1 cellular context compared by ENCODE assay signal in genomic region chr9:93827545-93828330, GRCh38.
TF ChIP-seq lines count a peak whose summit lies in the region.

No MANE protein-coding gene starts in this region.

TF ChIP-seq in GM23338, 12 proteins besides CTCF, POLR2A, EP300 and RAD21 (continued from another document):
- TF ChIP-seq, protein P1, sequence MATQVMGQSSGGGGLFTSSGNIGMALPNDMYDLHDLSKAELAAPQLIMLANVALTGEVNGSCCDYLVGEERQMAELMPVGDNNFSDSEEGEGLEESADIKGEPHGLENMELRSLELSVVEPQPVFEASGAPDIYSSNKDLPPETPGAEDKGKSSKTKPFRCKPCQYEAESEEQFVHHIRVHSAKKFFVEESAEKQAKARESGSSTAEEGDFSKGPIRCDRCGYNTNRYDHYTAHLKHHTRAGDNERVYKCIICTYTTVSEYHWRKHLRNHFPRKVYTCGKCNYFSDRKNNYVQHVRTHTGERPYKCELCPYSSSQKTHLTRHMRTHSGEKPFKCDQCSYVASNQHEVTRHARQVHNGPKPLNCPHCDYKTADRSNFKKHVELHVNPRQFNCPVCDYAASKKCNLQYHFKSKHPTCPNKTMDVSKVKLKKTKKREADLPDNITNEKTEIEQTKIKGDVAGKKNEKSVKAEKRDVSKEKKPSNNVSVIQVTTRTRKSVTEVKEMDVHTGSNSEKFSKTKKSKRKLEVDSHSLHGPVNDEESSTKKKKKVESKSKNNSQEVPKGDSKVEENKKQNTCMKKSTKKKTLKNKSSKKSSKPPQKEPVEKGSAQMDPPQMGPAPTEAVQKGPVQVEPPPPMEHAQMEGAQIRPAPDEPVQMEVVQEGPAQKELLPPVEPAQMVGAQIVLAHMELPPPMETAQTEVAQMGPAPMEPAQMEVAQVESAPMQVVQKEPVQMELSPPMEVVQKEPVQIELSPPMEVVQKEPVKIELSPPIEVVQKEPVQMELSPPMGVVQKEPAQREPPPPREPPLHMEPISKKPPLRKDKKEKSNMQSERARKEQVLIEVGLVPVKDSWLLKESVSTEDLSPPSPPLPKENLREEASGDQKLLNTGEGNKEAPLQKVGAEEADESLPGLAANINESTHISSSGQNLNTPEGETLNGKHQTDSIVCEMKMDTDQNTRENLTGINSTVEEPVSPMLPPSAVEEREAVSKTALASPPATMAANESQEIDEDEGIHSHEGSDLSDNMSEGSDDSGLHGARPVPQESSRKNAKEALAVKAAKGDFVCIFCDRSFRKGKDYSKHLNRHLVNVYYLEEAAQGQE (IDR thresholded peaks at IDR 0.05; ENCODE audit: unreplicated experiment), result no peak
- TF ChIP-seq ZNF331 (CRISPR knock-in tag; IDR thresholded peaks at IDR 0.05; ENCODE audit: low read depth) (no peak), STAT1 (IDR thresholded peaks at IDR 0.05; ENCODE audit: unreplicated experiment) (no peak), ZNF114 (CRISPR knock-in tag; IDR thresholded peaks at IDR 0.05) (no peak), POLR2AphosphoS5 (IDR thresholded peaks at IDR 0.05; ENCODE audit: low read depth) (no peak; the same call in 1 of the 2 replicates), CREB1 (CRISPR knock-in tag; IDR thresholded peaks at IDR 0.05; ENCODE audit: low read depth) (no peak), JUNB (IDR thresholded peaks at IDR 0.05; ENCODE audit: unreplicated experiment) (no peak)
- TF ChIP-seq, protein P2, sequence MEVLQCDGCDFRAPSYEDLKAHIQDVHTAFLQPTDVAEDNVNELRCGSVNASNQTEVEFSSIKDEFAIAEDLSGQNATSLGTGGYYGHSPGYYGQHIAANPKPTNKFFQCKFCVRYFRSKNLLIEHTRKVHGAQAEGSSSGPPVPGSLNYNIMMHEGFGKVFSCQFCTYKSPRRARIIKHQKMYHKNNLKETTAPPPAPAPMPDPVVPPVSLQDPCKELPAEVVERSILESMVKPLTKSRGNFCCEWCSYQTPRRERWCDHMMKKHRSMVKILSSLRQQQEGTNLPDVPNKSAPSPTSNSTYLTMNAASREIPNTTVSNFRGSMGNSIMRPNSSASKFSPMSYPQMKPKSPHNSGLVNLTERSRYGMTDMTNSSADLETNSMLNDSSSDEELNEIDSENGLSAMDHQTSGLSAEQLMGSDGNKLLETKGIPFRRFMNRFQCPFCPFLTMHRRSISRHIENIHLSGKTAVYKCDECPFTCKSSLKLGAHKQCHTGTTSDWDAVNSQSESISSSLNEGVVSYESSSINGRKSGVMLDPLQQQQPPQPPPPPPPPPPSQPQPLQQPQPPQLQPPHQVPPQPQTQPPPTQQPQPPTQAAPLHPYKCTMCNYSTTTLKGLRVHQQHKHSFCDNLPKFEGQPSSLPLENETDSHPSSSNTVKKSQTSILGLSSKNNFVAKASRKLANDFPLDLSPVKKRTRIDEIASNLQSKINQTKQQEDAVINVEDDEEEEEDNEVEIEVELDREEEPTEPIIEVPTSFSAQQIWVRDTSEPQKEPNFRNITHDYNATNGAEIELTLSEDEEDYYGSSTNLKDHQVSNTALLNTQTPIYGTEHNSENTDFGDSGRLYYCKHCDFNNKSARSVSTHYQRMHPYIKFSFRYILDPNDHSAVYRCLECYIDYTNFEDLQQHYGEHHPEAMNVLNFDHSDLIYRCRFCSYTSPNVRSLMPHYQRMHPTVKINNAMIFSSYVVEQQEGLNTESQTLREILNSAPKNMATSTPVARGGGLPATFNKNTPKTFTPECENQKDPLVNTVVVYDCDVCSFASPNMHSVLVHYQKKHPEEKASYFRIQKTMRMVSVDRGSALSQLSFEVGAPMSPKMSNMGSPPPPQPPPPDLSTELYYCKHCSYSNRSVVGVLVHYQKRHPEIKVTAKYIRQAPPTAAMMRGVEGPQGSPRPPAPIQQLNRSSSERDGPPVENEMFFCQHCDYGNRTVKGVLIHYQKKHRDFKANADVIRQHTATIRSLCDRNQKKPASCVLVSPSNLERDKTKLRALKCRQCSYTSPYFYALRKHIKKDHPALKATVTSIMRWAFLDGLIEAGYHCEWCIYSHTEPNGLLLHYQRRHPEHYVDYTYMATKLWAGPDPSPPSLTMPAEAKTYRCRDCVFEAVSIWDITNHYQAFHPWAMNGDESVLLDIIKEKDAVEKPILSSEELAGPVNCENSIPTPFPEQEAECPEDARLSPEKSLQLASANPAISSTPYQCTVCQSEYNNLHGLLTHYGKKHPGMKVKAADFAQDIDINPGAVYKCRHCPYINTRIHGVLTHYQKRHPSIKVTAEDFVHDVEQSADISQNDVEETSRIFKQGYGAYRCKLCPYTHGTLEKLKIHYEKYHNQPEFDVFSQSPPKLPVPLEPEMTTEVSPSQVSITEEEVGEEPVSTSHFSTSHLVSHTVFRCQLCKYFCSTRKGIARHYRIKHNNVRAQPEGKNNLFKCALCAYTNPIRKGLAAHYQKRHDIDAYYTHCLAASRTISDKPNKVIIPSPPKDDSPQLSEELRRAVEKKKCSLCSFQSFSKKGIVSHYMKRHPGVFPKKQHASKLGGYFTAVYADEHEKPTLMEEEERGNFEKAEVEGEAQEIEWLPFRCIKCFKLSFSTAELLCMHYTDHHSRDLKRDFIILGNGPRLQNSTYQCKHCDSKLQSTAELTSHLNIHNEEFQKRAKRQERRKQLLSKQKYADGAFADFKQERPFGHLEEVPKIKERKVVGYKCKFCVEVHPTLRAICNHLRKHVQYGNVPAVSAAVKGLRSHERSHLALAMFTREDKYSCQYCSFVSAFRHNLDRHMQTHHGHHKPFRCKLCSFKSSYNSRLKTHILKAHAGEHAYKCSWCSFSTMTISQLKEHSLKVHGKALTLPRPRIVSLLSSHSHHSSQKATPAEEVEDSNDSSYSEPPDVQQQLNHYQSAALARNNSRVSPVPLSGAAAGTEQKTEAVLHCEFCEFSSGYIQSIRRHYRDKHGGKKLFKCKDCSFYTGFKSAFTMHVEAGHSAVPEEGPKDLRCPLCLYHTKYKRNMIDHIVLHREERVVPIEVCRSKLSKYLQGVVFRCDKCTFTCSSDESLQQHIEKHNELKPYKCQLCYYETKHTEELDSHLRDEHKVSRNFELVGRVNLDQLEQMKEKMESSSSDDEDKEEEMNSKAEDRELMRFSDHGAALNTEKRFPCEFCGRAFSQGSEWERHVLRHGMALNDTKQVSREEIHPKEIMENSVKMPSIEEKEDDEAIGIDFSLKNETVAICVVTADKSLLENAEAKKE (CRISPR knock-in tag; IDR thresholded peaks at IDR 0.05), result no peak
